1 cellular context compared by ENCODE assay signal in the genomic region with DNA sequence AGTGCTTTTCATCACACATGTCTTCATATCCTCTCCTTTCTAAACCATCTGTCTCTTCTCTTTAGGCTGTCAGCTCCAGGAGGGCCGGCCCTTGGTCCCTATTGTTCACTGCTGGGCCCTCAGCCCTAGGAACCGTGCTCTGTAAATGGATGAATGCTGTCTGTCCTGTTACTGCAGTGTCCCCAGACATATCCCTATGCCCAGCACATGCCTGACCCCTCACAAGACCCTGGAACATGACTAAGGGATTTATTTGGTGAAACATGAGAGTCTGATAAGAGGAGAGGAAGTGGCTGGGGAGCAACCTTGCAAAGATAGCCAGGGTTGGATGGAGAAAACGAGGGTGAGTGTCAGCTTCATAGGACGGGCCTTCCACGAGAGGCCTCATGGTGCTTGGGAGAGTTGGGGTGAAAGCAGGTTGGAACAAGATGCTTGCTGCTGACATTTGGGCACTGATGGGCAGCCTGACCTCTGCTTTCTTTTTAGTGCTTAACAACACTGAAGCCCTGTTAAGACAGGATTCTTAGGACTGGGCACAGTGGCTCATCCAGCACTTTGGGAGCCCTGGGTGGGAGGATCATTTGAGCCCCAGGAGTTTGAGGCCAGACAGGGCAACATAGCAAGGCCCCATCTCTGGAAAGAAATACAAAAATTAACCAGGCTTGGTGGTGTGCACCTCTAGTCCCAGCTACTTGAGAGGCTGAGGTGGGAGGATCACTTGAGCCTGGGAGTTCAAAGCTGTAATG.
TF ChIP-seq lines count a peak whose summit lies in the region.

No MANE protein-coding gene starts in this region.

TF ChIP-seq in K562, 482 proteins besides CTCF, POLR2A, EP300 and RAD21 (continued from another document and continues in another):
- TF ChIP-seq, protein P1, sequence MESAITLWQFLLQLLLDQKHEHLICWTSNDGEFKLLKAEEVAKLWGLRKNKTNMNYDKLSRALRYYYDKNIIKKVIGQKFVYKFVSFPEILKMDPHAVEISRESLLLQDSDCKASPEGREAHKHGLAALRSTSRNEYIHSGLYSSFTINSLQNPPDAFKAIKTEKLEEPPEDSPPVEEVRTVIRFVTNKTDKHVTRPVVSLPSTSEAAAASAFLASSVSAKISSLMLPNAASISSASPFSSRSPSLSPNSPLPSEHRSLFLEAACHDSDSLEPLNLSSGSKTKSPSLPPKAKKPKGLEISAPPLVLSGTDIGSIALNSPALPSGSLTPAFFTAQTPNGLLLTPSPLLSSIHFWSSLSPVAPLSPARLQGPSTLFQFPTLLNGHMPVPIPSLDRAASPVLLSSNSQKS (CRISPR knock-in tag; IDR thresholded peaks at IDR 0.05) = no peak
- TF ChIP-seq CHCHD3 (CRISPR knock-in tag; IDR thresholded peaks at IDR 0.05) = no peak
- TF ChIP-seq PHF20 (IDR thresholded peaks at IDR 0.05; ENCODE audit: partially characterized antibody) = no peak
- peak; percentile 7 for TF ChIP-seq BCOR (IDR thresholded peaks at IDR 0.05)
- no peak for TF ChIP-seq SAFB2 (IDR thresholded peaks at IDR 0.05; ENCODE audit: borderline replicate concordance, low read depth, low read length, severe bottlenecking)
- peak; percentile 95 for TF ChIP-seq C11orf30 (IDR thresholded peaks at IDR 0.05; ENCODE audit: low read depth)
- peak; percentile 87; the same call in 1 of the 2 replicates for TF ChIP-seq ZNF197 (CRISPR knock-in tag; IDR thresholded peaks at IDR 0.05; ENCODE audit: low read depth)
- TF ChIP-seq TCF3 (CRISPR knock-in tag; IDR thresholded peaks at IDR 0.05) = peak; percentile 84
- peak in 1 of 3 experiments; percentile 34 for TF ChIP-seq YY1 (IDR thresholded peaks at IDR 0.05; ENCODE audit: borderline replicate concordance in 1 of 3, control insufficient read depth in 1 of 3, extremely low read depth in 1 of 3, insufficient read depth in 3 of 3, insufficient read length in 1 of 3, insufficient replicate concordance in 2 of 3, low read depth in 1 of 3, low read length in 2 of 3)
- no peak for TF ChIP-seq KLF10 (CRISPR knock-in tag; IDR thresholded peaks at IDR 0.05)
- TF ChIP-seq, protein P2, sequence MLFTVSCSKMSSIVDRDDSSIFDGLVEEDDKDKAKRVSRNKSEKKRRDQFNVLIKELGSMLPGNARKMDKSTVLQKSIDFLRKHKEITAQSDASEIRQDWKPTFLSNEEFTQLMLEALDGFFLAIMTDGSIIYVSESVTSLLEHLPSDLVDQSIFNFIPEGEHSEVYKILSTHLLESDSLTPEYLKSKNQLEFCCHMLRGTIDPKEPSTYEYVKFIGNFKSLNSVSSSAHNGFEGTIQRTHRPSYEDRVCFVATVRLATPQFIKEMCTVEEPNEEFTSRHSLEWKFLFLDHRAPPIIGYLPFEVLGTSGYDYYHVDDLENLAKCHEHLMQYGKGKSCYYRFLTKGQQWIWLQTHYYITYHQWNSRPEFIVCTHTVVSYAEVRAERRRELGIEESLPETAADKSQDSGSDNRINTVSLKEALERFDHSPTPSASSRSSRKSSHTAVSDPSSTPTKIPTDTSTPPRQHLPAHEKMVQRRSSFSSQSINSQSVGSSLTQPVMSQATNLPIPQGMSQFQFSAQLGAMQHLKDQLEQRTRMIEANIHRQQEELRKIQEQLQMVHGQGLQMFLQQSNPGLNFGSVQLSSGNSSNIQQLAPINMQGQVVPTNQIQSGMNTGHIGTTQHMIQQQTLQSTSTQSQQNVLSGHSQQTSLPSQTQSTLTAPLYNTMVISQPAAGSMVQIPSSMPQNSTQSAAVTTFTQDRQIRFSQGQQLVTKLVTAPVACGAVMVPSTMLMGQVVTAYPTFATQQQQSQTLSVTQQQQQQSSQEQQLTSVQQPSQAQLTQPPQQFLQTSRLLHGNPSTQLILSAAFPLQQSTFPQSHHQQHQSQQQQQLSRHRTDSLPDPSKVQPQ (CRISPR knock-in tag; IDR thresholded peaks at IDR 0.05; ENCODE audit: borderline replicate concordance) = no peak
- TF ChIP-seq TOE1 (IDR thresholded peaks at IDR 0.05; ENCODE audit: borderline replicate concordance) = peak; percentile 75
- TF ChIP-seq TOE1 (CRISPR knock-in tag; IDR thresholded peaks at IDR 0.05; ENCODE audit: borderline replicate concordance, low read depth) = no peak
- TF ChIP-seq LCOR (CRISPR knock-in tag; IDR thresholded peaks at IDR 0.05) = peak; percentile 67; the same call in 1 of the 2 replicates
- no peak for TF ChIP-seq RFX7 (CRISPR knock-in tag; IDR thresholded peaks at IDR 0.05)
- TF ChIP-seq CBX3 (IDR thresholded peaks at IDR 0.05; ENCODE audit: borderline replicate concordance in 1 of 2, low read length in 2 of 2) = peak in 1 of 2 experiments; percentile 74; a peak in 2 of 3 replicates
- TF ChIP-seq, protein P3, sequence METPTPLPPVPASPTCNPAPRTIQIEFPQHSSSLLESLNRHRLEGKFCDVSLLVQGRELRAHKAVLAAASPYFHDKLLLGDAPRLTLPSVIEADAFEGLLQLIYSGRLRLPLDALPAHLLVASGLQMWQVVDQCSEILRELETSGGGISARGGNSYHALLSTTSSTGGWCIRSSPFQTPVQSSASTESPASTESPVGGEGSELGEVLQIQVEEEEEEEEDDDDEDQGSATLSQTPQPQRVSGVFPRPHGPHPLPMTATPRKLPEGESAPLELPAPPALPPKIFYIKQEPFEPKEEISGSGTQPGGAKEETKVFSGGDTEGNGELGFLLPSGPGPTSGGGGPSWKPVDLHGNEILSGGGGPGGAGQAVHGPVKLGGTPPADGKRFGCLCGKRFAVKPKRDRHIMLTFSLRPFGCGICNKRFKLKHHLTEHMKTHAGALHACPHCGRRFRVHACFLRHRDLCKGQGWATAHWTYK (CRISPR knock-in tag; IDR thresholded peaks at IDR 0.05) = 0 out of 2 replicates have a peak, but pooled peaks have one; percentile 21
- TF ChIP-seq, protein P4, sequence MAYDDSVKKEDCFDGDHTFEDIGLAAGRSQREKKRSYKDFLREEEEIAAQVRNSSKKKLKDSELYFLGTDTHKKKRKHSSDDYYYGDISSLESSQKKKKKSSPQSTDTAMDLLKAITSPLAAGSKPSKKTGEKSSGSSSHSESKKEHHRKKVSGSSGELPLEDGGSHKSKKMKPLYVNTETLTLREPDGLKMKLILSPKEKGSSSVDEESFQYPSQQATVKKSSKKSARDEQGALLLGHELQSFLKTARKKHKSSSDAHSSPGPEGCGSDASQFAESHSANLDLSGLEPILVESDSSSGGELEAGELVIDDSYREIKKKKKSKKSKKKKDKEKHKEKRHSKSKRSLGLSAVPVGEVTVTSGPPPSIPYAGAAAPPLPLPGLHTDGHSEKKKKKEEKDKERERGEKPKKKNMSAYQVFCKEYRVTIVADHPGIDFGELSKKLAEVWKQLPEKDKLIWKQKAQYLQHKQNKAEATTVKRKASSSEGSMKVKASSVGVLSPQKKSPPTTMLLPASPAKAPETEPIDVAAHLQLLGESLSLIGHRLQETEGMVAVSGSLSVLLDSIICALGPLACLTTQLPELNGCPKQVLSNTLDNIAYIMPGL (CRISPR knock-in tag; IDR thresholded peaks at IDR 0.05) = 0 out of 2 replicates have a peak, but pooled peaks have one; percentile 16
- TF ChIP-seq ZNF263 (CRISPR knock-in tag; IDR thresholded peaks at IDR 0.05; ENCODE audit: borderline replicate concordance) = no peak
- no peak for TF ChIP-seq ZNF561 (CRISPR knock-in tag; conservative IDR thresholded peaks at IDR 0.05)
- no peak for TF ChIP-seq ZFPM2 (CRISPR knock-in tag; IDR thresholded peaks at IDR 0.05)
- TF ChIP-seq, protein P5, sequence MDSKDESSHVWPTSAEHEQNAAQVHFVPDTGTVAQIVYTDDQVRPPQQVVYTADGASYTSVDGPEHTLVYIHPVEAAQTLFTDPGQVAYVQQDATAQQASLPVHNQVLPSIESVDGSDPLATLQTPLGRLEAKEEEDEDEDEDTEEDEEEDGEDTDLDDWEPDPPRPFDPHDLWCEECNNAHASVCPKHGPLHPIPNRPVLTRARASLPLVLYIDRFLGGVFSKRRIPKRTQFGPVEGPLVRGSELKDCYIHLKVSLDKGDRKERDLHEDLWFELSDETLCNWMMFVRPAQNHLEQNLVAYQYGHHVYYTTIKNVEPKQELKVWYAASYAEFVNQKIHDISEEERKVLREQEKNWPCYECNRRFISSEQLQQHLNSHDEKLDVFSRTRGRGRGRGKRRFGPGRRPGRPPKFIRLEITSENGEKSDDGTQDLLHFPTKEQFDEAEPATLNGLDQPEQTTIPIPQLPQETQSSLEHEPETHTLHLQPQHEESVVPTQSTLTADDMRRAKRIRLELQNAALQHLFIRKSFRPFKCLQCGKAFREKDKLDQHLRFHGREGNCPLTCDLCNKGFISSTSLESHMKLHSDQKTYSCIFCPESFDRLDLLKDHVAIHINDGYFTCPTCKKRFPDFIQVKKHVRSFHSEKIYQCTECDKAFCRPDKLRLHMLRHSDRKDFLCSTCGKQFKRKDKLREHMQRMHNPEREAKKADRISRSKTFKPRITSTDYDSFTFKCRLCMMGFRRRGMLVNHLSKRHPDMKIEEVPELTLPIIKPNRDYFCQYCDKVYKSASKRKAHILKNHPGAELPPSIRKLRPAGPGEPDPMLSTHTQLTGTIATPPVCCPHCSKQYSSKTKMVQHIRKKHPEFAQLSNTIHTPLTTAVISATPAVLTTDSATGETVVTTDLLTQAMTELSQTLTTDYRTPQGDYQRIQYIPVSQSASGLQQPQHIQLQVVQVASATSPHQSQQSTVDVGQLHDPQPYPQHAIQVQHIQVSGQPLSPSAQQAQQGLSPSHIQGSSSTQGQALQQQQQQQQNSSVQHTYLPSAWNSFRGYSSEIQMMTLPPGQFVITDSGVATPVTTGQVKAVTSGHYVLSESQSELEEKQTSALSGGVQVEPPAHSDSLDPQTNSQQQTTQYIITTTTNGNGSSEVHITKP (IDR thresholded peaks at IDR 0.05; ENCODE audit: partially characterized antibody) = peak; percentile 16
- TF ChIP-seq, protein P6, sequence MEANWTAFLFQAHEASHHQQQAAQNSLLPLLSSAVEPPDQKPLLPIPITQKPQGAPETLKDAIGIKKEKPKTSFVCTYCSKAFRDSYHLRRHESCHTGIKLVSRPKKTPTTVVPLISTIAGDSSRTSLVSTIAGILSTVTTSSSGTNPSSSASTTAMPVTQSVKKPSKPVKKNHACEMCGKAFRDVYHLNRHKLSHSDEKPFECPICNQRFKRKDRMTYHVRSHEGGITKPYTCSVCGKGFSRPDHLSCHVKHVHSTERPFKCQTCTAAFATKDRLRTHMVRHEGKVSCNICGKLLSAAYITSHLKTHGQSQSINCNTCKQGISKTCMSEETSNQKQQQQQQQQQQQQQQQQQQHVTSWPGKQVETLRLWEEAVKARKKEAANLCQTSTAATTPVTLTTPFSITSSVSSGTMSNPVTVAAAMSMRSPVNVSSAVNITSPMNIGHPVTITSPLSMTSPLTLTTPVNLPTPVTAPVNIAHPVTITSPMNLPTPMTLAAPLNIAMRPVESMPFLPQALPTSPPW (CRISPR knock-in tag; IDR thresholded peaks at IDR 0.05) = peak; percentile 31; the same call in 1 of the 2 replicates
- TF ChIP-seq KLF16 (IDR thresholded peaks at IDR 0.05) = peak; percentile 68
- peak; percentile 91 for TF ChIP-seq MTA3 (IDR thresholded peaks at IDR 0.05; ENCODE audit: borderline replicate concordance)
- TF ChIP-seq CCNT2 (IDR thresholded peaks at IDR 0.05; ENCODE audit: borderline replicate concordance, extremely low read depth, insufficient read length, low read depth, low read length) = peak; percentile 37
- TF ChIP-seq MEIS2 (IDR thresholded peaks at IDR 0.05; ENCODE audit: partially characterized antibody) = peak; percentile 54
- TF ChIP-seq ELF1 (tag; IDR thresholded peaks at IDR 0.05) = peak; percentile 42; the same call in 1 of the 2 replicates
- no peak for TF ChIP-seq KLF6 (CRISPR knock-in tag; IDR thresholded peaks at IDR 0.05; ENCODE audit: borderline replicate concordance)
- TF ChIP-seq, protein P7, sequence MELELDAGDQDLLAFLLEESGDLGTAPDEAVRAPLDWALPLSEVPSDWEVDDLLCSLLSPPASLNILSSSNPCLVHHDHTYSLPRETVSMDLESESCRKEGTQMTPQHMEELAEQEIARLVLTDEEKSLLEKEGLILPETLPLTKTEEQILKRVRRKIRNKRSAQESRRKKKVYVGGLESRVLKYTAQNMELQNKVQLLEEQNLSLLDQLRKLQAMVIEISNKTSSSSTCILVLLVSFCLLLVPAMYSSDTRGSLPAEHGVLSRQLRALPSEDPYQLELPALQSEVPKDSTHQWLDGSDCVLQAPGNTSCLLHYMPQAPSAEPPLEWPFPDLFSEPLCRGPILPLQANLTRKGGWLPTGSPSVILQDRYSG (tag; conservative IDR thresholded peaks at IDR 0.05; ENCODE audit: low read depth) = peak; percentile 43; the same call in 1 of the 2 replicates
- TF ChIP-seq, protein P8, sequence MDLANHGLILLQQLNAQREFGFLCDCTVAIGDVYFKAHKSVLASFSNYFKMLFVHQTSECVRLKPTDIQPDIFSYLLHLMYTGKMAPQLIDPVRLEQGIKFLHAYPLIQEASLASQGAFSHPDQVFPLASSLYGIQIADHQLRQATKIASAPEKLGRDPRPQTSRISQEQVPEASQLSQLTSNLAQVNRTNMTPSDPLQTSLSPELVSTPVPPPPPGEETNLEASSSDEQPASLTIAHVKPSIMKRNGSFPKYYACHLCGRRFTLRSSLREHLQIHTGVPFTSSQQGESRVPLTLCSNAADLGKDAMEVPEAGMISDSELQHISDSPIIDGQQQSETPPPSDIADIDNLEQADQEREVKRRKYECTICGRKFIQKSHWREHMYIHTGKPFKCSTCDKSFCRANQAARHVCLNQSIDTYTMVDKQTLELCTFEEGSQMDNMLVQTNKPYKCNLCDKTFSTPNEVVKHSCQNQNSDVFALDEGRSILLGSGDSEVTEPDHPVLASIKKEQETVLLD (IDR thresholded peaks at IDR 0.05) = peak; percentile 81; the same call in 1 of the 2 replicates
- TF ChIP-seq MECOM (CRISPR knock-in tag; IDR thresholded peaks at IDR 0.05) = peak; percentile 29; the same call in 1 of the 2 replicates
- TF ChIP-seq NFIX (CRISPR knock-in tag; IDR thresholded peaks at IDR 0.05; ENCODE audit: low read depth) = no peak
- TF ChIP-seq, protein P9, sequence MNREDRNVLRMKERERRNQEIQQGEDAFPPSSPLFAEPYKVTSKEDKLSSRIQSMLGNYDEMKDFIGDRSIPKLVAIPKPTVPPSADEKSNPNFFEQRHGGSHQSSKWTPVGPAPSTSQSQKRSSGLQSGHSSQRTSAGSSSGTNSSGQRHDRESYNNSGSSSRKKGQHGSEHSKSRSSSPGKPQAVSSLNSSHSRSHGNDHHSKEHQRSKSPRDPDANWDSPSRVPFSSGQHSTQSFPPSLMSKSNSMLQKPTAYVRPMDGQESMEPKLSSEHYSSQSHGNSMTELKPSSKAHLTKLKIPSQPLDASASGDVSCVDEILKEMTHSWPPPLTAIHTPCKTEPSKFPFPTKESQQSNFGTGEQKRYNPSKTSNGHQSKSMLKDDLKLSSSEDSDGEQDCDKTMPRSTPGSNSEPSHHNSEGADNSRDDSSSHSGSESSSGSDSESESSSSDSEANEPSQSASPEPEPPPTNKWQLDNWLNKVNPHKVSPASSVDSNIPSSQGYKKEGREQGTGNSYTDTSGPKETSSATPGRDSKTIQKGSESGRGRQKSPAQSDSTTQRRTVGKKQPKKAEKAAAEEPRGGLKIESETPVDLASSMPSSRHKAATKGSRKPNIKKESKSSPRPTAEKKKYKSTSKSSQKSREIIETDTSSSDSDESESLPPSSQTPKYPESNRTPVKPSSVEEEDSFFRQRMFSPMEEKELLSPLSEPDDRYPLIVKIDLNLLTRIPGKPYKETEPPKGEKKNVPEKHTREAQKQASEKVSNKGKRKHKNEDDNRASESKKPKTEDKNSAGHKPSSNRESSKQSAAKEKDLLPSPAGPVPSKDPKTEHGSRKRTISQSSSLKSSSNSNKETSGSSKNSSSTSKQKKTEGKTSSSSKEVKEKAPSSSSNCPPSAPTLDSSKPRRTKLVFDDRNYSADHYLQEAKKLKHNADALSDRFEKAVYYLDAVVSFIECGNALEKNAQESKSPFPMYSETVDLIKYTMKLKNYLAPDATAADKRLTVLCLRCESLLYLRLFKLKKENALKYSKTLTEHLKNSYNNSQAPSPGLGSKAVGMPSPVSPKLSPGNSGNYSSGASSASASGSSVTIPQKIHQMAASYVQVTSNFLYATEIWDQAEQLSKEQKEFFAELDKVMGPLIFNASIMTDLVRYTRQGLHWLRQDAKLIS (CRISPR knock-in tag; IDR thresholded peaks at IDR 0.05) = no peak
- peak; percentile 80; the same call in 1 of the 2 replicates for TF ChIP-seq DMBX1 (CRISPR knock-in tag; IDR thresholded peaks at IDR 0.05; ENCODE audit: borderline replicate concordance)
- TF ChIP-seq MAFF (IDR thresholded peaks at IDR 0.05; ENCODE audit: low read length) = peak; percentile 96
- peak; percentile 97 for TF ChIP-seq ZNF316 (IDR thresholded peaks at IDR 0.05)
- no peak for TF ChIP-seq COPS2 (conservative IDR thresholded peaks at IDR 0.05)
